Comparison of ENCODE assay signal across 18 cellular contexts in genomic region chr3:134609821-134610454, GRCh38. TPM values are rescaled to one million over a fixed set of nuclear protein-coding genes. Genes with fewer than 3 reads are reported as not detected.
"Had no signal": no experiment of that assay in that cellular context is flagged by ENCODE, and none has a peak within 500 bp of the region (broad histone marks: within the 10 kb centered on the region; RNA-seq: fewer than 3 reads in every experiment).

No MANE protein-coding gene starts in this region.

- H3K4me3 Mint-ChIP-seq: activated naive CD8-positive, alpha-beta T cell treated with anti-CD3 and anti-CD28 coated beads, Interleukin-2, amount 10 ng/mL, durations not matched to agents 7 days and 5 days; activated T-helper 17 cell treated with anti-CD3 and anti-CD28 coated beads, Interleukin-2, amount 50 U/mL, for 72 hours; brain had no signal

- H3K27ac Mint-ChIP-seq: activated naive CD8-positive, alpha-beta T cell treated with anti-CD3 and anti-CD28 coated beads, Interleukin-2, amount 10 ng/mL, durations not matched to agents 7 days and 5 days; activated T-helper 17 cell treated with anti-CD3 and anti-CD28 coated beads, Interleukin-2, amount 50 U/mL, for 72 hours; brain had no signal

- H3K27ac ChIP-seq: coronary artery, gastroesophageal sphincter, heart left ventricle, stomach had no signal

- H3K36me3 Mint-ChIP-seq: activated naive CD8-positive, alpha-beta T cell treated with anti-CD3 and anti-CD28 coated beads, Interleukin-2, amount 10 ng/mL, durations not matched to agents 7 days and 5 days; brain had no signal

- H3K4me1 ChIP-seq: gastroesophageal sphincter had no signal

- ATAC-seq: activated T-helper 17 cell treated with anti-CD3 and anti-CD28 coated beads, Interleukin-2, amount 50 U/mL, for 72 hours; gastroesophageal sphincter; sciatic nerve had no signal

- H3K4me1 Mint-ChIP-seq: activated naive CD8-positive, alpha-beta T cell treated with anti-CD3 and anti-CD28 coated beads, Interleukin-2, amount 10 ng/mL, durations not matched to agents 7 days and 5 days had no signal

- H3K9me3 ChIP-seq: gastroesophageal sphincter, heart left ventricle, stomach had no signal

- H3K4me3 ChIP-seq: coronary artery, gastroesophageal sphincter, heart left ventricle, smooth muscle cell, stomach had no signal

- H3K27me3 ChIP-seq: gastroesophageal sphincter, heart left ventricle, stomach had no signal

- H3K9me3 Mint-ChIP-seq: activated naive CD8-positive, alpha-beta T cell treated with anti-CD3 and anti-CD28 coated beads, Interleukin-2, amount 10 ng/mL, durations not matched to agents 7 days and 5 days; activated T-helper 17 cell treated with anti-CD3 and anti-CD28 coated beads, Interleukin-2, amount 50 U/mL, for 72 hours; brain had no signal

- DNase-seq: activated CD4-positive, alpha-beta T cell treated with anti-CD3 and anti-CD28 coated beads, Interleukin-2, amount 50 U/mL, for 4 hours; activated naive CD4-positive, alpha-beta T cell; activated naive CD8-positive, alpha-beta T cell treated with anti-CD3 and anti-CD28 coated beads, Interleukin-2, amount 10 ng/mL, durations not matched to agents 7 days and 5 days; amygdala; caudate nucleus; heart left ventricle; kidney glomerular epithelial cell; stimulated activated CD4-positive, alpha-beta T cell treated with anti-CD3 and anti-CD28 coated beads, Interleukin-4, amount 100 ng/mL, for 1 hour; stomach; trophoblast cell had no signal

RNA-seq across cellular contexts. Expression of gene KY, which starts 40.9 kb away (rescaled TPM):
- total RNA-seq: activated naive CD8-positive, alpha-beta T cell treated with anti-CD3 and anti-CD28 coated beads, Interleukin-2, amount 10 ng/mL, durations not matched to agents 7 days and 5 days; activated T-helper 17 cell treated with anti-CD3 and anti-CD28 coated beads, Interleukin-2, amount 50 U/mL, for 72 hours; pulmonary artery endothelial cell; T-helper 2 cell treated with Interferon-gamma antibody and Interleukin-4, amounts not matched to agents 100 ng/mL and 5 ng/mL, for 36 hours had no signal
